ENCODE assay signal across 9 cellular contexts in the genomic region with DNA sequence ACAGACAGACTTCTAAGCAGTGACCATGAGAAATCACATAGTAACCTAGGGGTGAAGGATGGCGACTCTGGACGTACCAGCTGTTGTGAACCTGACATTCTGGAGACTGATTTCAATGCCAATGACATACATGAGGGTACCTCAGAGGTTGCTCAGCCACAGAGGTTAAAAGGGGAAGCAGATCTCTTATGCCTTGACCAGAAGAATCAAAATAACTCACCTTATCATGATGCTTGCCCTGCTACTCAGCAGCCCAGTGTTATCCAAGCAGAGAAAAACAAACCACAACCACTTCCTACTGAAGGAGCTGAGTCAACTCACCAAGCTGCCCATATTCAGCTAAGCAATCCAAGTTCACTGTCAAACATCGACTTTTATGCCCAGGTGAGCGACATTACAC. TPM values are rescaled to one million over a fixed set of nuclear protein-coding genes. Genes with fewer than 3 reads are reported as not detected.
DNase-seq lines count a peak whose midpoint lies in the region; ATAC-seq and TF ChIP-seq lines count a peak whose summit lies in the region.
"Had no signal": no experiment of that assay in that cellular context is flagged by ENCODE, and none has a peak within 500 bp of the region (broad histone marks: within the 10 kb centered on the region; RNA-seq: fewer than 3 reads in every experiment).

No MANE protein-coding gene starts in this region.

- no peak for TF ChIP-seq CTCF in Peyer's patch (IDR thresholded peaks at IDR 0.05)

- H3K27ac ChIP-seq in Peyer's patch, result no peak overlapping the region

- peak; percentile 91 for ATAC-seq in GM19395 (IDR thresholded peaks at IDR 0.05; ENCODE audit: unreplicated experiment)
- ATAC-seq in HG02938 (IDR thresholded peaks at IDR 0.05; ENCODE audit: unreplicated experiment), result peak; percentile 87
- peak; percentile 36 to 42 for ATAC-seq in naive B cell (ENCODE audit: low read depth in 2 of 2)

- peaks cover 7 to 10% (median 9%) of the 10 kb centered on the region in 3 donors for H3K4me1 Mint-ChIP-seq in naive B cell

- H3K27me3 ChIP-seq in Peyer's patch, result no peaks in the 10 kb centered on the region

- no peaks in the 10 kb centered on the region for H3K9me3 Mint-ChIP-seq in naive B cell

- no peaks in the 10 kb centered on the region for H3K9me3 ChIP-seq in Peyer's patch

- no peaks in the 10 kb centered on the region for H3K4me1 ChIP-seq in Peyer's patch

- DNase-seq in RPMI7951 (ENCODE audit: low read depth), result peak; percentile 73
- no peak for DNase-seq in naive B cell
- DNase-seq in islet precursor cell, result no peak
- no peak for DNase-seq in Peyer's patch
- DNase-seq in DMS79 treated with DMSO at 0.1 percent for 48 hours (lab: John Stamatoyannopoulos, UW), result no peak
- DNase-seq: cortex of kidney, NCI-H1436 treated with DMSO at 0.1 percent for 48 hours had no signal

- H3K36me3 ChIP-seq in Peyer's patch, result no peaks in the 10 kb centered on the region

- TF ChIP-seq POLR2A in Peyer's patch (IDR thresholded peaks at IDR 0.05), result no peak

- peaks cover 4 to 26% (median 18%) of the 10 kb centered on the region in 3 donors for H3K27me3 Mint-ChIP-seq in naive B cell

- H3K4me3 ChIP-seq in Peyer's patch, result no peak overlapping the region

- H3K4me3 Mint-ChIP-seq in naive B cell, result no peak overlapping the region

- no peak overlapping the region for H3K27ac Mint-ChIP-seq in naive B cell

- no peaks in the 10 kb centered on the region for H3K36me3 Mint-ChIP-seq in naive B cell

RNA-seq across cellular contexts. Expression of gene CCDC152, which starts 38.0 kb away (rescaled TPM):
- 0.60 and 0.78 TPM in 2 replicates for total RNA-seq in RPMI7951 (2014; rRNA removed; shearing (Covaris generic))
- polyA plus RNA-seq in naive B cell (ENCODE audit: low read depth in 6 of 6), result 1 to 10 TPM in 5 of 6 donors, under 1 TPM in 1; 0.82 to 5.4 (median 2.8) TPM
- total RNA-seq in Peyer's patch, result under 1 TPM in 1 of 4 donors, not detected in 3; 0.40 TPM

Comparison
In these comparisons a context has a peak if more than half of its experiments do, and no peak if none do; other contexts are left out.
1. ATAC-seq: peak in every context shown above with its lines; median percentile 91 in GM19395; 87 in HG02938; 39 in naive B cell.